Comparison of ENCODE assay signal across 11 cellular contexts in genomic region chr20:21074605-21075336, GRCh38. TPM values are rescaled to one million over a fixed set of nuclear protein-coding genes. Genes with fewer than 3 reads are reported as not detected.
DNase-seq lines count a peak whose midpoint lies in the region; ATAC-seq and TF ChIP-seq lines count a peak whose summit lies in the region.
"Had no signal": no experiment of that assay in that cellular context is flagged by ENCODE, and none has a peak within 500 bp of the region (broad histone marks: within the 10 kb centered on the region; RNA-seq: fewer than 3 reads in every experiment).

No MANE protein-coding gene starts in this region.

- H3K4me2 ChIP-seq in HCT116 (ENCODE audit: low read length) = peak overlapping the region; percentile 31
- no peak overlapping the region for H3K4me2 ChIP-seq in trophoblast cell (ENCODE audit: low read length)

- peak; percentile 98 for ATAC-seq in GM18907 (IDR thresholded peaks at IDR 0.05; ENCODE audit: unreplicated experiment)
- ATAC-seq in HCT116 = peak; percentile 75; the same call in 1 of the 2 replicates
- ATAC-seq in HG03571 (IDR thresholded peaks at IDR 0.05; ENCODE audit: unreplicated experiment) = peak; percentile 98
- ATAC-seq: right cardiac atrium had no signal

- H3K4me3 ChIP-seq in HCT116 (replicated peaks in 1 of 2; ENCODE audit: low read depth in 1 of 2, low read length in 2 of 2) (no peak overlapping the region), epithelial cell of esophagus (ENCODE audit: low read length) (no peak overlapping the region), trophoblast cell (ENCODE audit: low read depth, low read length) (no peak overlapping the region), testis (no peak overlapping the region)
- H3K4me3 ChIP-seq: SK-N-MC had no signal

- H4K8ac ChIP-seq in trophoblast cell (ENCODE audit: low read depth, low read length) = no peak overlapping the region

- H3K4ac ChIP-seq in trophoblast cell (ENCODE audit: low read depth, low read length) = no peak overlapping the region

- no peak overlapping the region for H2BK12ac ChIP-seq in trophoblast cell (ENCODE audit: low read length)

- H3K4me1 ChIP-seq in HCT116 (ENCODE audit: control insufficient read depth in 1 of 2, insufficient read depth in 2 of 2, low read length in 2 of 2) (peaks cover 0 to 10% of the 10 kb centered on the region in 2 experiments; a peak in 2 of 4 replicates), trophoblast cell (ENCODE audit: control insufficient read depth in 1 of 2, insufficient read depth in 2 of 2, low read length in 2 of 2) (no peaks in the 10 kb centered on the region), testis (no peaks in the 10 kb centered on the region)

- no peak overlapping the region for H2AK5ac ChIP-seq in trophoblast cell (ENCODE audit: low read length)

- H3K23ac ChIP-seq in trophoblast cell (ENCODE audit: low read length) = no peak overlapping the region

- TF ChIP-seq POLR2A in HCT116 (IDR thresholded peaks at IDR 0.05; ENCODE audit: borderline replicate concordance, extremely low read depth, insufficient read depth, insufficient read length) (no peak), testis (IDR thresholded peaks at IDR 0.05) (no peak)

- no peak for TF ChIP-seq RAD21 in HCT116 (IDR thresholded peaks at IDR 0.05; ENCODE audit: low read depth)

- no peak overlapping the region for H2BK120ac ChIP-seq in trophoblast cell (ENCODE audit: insufficient read depth, low read length, poor library complexity)

- H3K9me2 ChIP-seq in HCT116 (ENCODE audit: insufficient read depth) = no peaks in the 10 kb centered on the region

- no CpG with 5 or more reads among the region's 12 CpGs for WGBS in trophoblast cell (ENCODE audit: extremely low coverage, insufficient coverage, insufficient read length)
- 81 to 82% methylated on average over 12 of the region's 12 CpGs for WGBS in testis, 2 donors

- TF ChIP-seq CTCF in HCT116 (IDR thresholded peaks at IDR 0.05 in 2 of 3, conservative IDR thresholded peaks at IDR 0.05 in 1 of 3; ENCODE audit: borderline replicate concordance in 1 of 3, insufficient read depth in 1 of 3, low read depth in 2 of 3, low read length in 2 of 3) = no peak
- TF ChIP-seq CTCF in epithelial cell of esophagus (IDR thresholded peaks at IDR 0.05; ENCODE audit: insufficient read depth, low read depth, low read length, missing control alignments) = no peak
- no peak for TF ChIP-seq CTCF in testis (IDR thresholded peaks at IDR 0.05)

- H2AFZ ChIP-seq in HCT116 (ENCODE audit: low read depth, low read length, poor library complexity, severe bottlenecking) (peak overlapping the region; percentile 65), trophoblast cell (ENCODE audit: insufficient read depth, low read length, poor library complexity) (no peak overlapping the region)

- POLR2A ChIA-PET in HCT116 (lab: Charles Lee) = no interaction called here

- intact Hi-C loops in HCT116 (cut with micrococcal nuclease) (no loop called here), testis (cut with DNase I; ENCODE audit: low total_unique reads) (no loop called here)

- CTCF ChIA-PET in HCT116 (lab: Charles Lee) = no interaction called here

- H3K9ac ChIP-seq in HCT116 (ENCODE audit: low read length) = no peak overlapping the region
- H3K9ac ChIP-seq in trophoblast cell (ENCODE audit: low read length) = no peak overlapping the region

- H3K27ac ChIP-seq in HCT116 (ENCODE audit: low read depth, low read length) (no peak overlapping the region), trophoblast cell (ENCODE audit: low read depth, low read length) (no peak overlapping the region), testis (no peak overlapping the region)
- H3K27ac ChIP-seq: SK-N-MC had no signal

- BruUV-seq in HCT116 (replicated peaks; lab: Mats Ljungman, UMichigan) = no TSS peak

- H3K18ac ChIP-seq in trophoblast cell (ENCODE audit: low read length) = no peak overlapping the region

- H3K36me3 ChIP-seq in HCT116 (ENCODE audit: control insufficient read depth in 1 of 2, insufficient read depth in 2 of 2, low read length in 2 of 2) (no peaks in the 10 kb centered on the region), trophoblast cell (ENCODE audit: control insufficient read depth in 1 of 2, insufficient read depth in 2 of 2, low read length in 2 of 2) (no peaks in the 10 kb centered on the region), testis (ENCODE audit: low read depth, missing control alignments) (no peaks in the 10 kb centered on the region)

- no peak overlapping the region for H2BK5ac ChIP-seq in trophoblast cell (ENCODE audit: low read depth, low read length, poor library complexity)

- H3K9me3 ChIP-seq in HCT116 (ENCODE audit: control insufficient read depth in 1 of 2, insufficient read depth in 1 of 2, low read depth in 1 of 2, low read length in 2 of 2) (no peaks in the 10 kb centered on the region), trophoblast cell (ENCODE audit: insufficient read depth, low read depth, low read length) (no peaks in the 10 kb centered on the region), testis (no peaks in the 10 kb centered on the region)

- no peaks in the 10 kb centered on the region for H4K20me1 ChIP-seq in HCT116 (ENCODE audit: insufficient read depth)

- H3K79me2 ChIP-seq in HCT116 (ENCODE audit: insufficient read depth, low read length) = no peaks in the 10 kb centered on the region
- H3K79me2 ChIP-seq in trophoblast cell (ENCODE audit: control insufficient read depth, insufficient read depth, low read length, poor library complexity) = no peaks in the 10 kb centered on the region

- DNase-seq in HCT116 (ENCODE audit: low read depth, low spot score) = peak; percentile 28
- peak; percentile 55 for DNase-seq in epithelial cell of esophagus (ENCODE audit: low read depth)
- DNase-seq in trophoblast cell = no peak
- no peak for DNase-seq in activated CD4-positive, alpha-beta T cell treated with anti-CD3 and anti-CD28 coated beads, Interleukin-2, amount 50 U/mL, for 1 hour
- DNase-seq in testis = no peak
- no peak for DNase-seq in NCI-H82 (lab: John Stamatoyannopoulos, UW)
- DNase-seq: right cardiac atrium had no signal

- H3K27me3 ChIP-seq in HCT116 (ENCODE audit: insufficient read depth, low read length) (no peaks in the 10 kb centered on the region), trophoblast cell (ENCODE audit: insufficient read depth, low read length) (no peaks in the 10 kb centered on the region), testis (no peaks in the 10 kb centered on the region)

- RAD21 ChIA-PET in HCT116 (lab: Charles Lee; ENCODE audit: low non-redundant PET in 1 of 2, low total read pairs in 2 of 2, uncharacterized antibody in 2 of 2, unreplicated experiment in 2 of 2) = no interaction called here

- no peak overlapping the region for H3K14ac ChIP-seq in trophoblast cell (ENCODE audit: low read length)

- no peak overlapping the region for H4K12ac ChIP-seq in trophoblast cell (ENCODE audit: low read depth, low read length)

- H4K91ac ChIP-seq in trophoblast cell (ENCODE audit: low read depth, low read length) = no peak overlapping the region

- H3K79me1 ChIP-seq in trophoblast cell (ENCODE audit: low read length) = no peaks in the 10 kb centered on the region

TF ChIP-seq in HCT116, 20 proteins besides CTCF, POLR2A, EP300 and RAD21:
- TF ChIP-seq CEBPB (IDR thresholded peaks at IDR 0.05; ENCODE audit: low read depth) (no peak), CBX3 (IDR thresholded peaks at IDR 0.05; ENCODE audit: low read depth) (no peak), JUND (IDR thresholded peaks at IDR 0.05) (peak; percentile 36; the same call in 1 of the 2 replicates), SIN3A (IDR thresholded peaks at IDR 0.05; ENCODE audit: low read depth) (no peak), EGR1 (IDR thresholded peaks at IDR 0.05; ENCODE audit: low read depth) (no peak), YY1 (IDR thresholded peaks at IDR 0.05; ENCODE audit: extremely low read depth, insufficient replicate concordance, low read depth, low read length) (no peak), ELF1 (IDR thresholded peaks at IDR 0.05; ENCODE audit: borderline replicate concordance, low read depth) (no peak), EZH2 (IDR thresholded peaks at IDR 0.05) (no peak), SRF (IDR thresholded peaks at IDR 0.05; ENCODE audit: low read depth) (no peak), SP1 (IDR thresholded peaks at IDR 0.05; ENCODE audit: low read depth) (no peak), FOSL1 (IDR thresholded peaks at IDR 0.05; ENCODE audit: low read depth) (peak; percentile 55), ATF3 (IDR thresholded peaks at IDR 0.05) (no peak)

RNA-seq across cellular contexts. Expression of gene LINC00237, which starts 31.4 kb away (rescaled TPM):
- not detected for total RNA-seq in HCT116 (2021; ENCODE audit: unreplicated experiment)
- not detected in 2 replicates for polyA plus RNA-seq in HCT116 (2012)
- polyA plus RNA-seq in trophoblast cell (2013) = not detected in 2 replicates
- total RNA-seq in testis = not detected
- not detected for polyA plus RNA-seq in testis (ENCODE audit: insufficient read depth, low read depth, low replicate concordance)
- total RNA-seq: right cardiac atrium, urinary bladder had no signal
- polyA plus RNA-seq: right cardiac atrium, urinary bladder had no signal

RNA-seq across cellular contexts. Expression of gene KIZ, which starts 51.1 kb away (rescaled TPM):
- total RNA-seq in HCT116 (2021; ENCODE audit: unreplicated experiment) = 17.6 TPM
- polyA plus RNA-seq in HCT116 (2012) = 6.0 and 6.6 TPM in 2 replicates
- polyA plus RNA-seq in trophoblast cell (2013) = 8.9 and 9.2 TPM in 2 replicates
- total RNA-seq in testis = 10 to 100 TPM; 73.3 to 76.7 TPM
- 41.4 TPM for polyA plus RNA-seq in testis (ENCODE audit: insufficient read depth, low read depth, low replicate concordance)

Comparison
In these comparisons a context has a peak if more than half of its experiments do, and no peak if none do; other contexts are left out.
1. DNase-seq: peak in HCT116 (single experiment) and epithelial cell of esophagus (single experiment); none in trophoblast cell (0 of 2), activated CD4-positive, alpha-beta T cell treated with anti-CD3 and anti-CD28 coated beads, Interleukin-2, amount 50 U/mL, for 1 hour (single experiment), testis (single experiment) and NCI-H82 (single experiment).
2. Peak in every context shown above with its lines, with median percentiles within 50 percentile points of each other: ATAC-seq.